ENCODE assay signal across 1 cellular context in the genomic region with DNA sequence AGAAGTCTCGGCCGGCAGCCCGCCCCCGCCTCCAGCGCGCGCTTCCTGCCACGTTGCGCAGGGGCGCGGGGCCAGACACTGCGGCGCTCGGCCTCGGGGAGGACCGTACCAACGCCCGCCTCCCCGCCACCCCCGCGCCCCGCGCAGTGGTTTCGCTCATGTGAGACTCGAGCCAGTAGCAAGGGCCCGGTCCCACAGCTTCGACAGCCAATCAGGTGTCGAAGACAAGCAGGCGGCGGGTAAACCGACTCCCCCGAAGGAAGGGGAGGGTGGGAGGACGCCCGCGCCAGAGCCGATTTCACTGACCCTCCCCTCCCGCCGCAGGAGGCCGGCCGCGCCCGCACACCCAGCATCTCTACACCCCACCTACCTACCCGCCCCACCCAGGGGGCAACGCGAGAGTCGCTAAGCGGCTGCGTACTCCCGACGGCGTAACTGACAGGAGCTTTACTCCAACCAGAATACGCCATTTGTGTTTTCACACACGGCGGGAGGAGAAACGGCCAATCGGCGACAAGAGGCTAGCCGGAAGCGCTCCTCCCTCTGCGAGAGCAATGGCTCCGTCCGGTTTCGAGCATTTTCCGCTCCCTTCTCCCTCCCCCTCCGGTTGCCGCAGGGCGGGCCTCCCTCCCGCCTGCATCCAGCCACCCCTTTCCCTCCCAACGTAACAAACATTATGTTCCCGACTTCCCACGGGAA.
TF ChIP-seq lines count a peak whose summit lies in the region.

No MANE protein-coding gene starts in this region.

TF ChIP-seq in HepG2, 621 proteins besides CTCF, POLR2A, EP300 and RAD21 (continued from another document):
- TF ChIP-seq, protein P1, sequence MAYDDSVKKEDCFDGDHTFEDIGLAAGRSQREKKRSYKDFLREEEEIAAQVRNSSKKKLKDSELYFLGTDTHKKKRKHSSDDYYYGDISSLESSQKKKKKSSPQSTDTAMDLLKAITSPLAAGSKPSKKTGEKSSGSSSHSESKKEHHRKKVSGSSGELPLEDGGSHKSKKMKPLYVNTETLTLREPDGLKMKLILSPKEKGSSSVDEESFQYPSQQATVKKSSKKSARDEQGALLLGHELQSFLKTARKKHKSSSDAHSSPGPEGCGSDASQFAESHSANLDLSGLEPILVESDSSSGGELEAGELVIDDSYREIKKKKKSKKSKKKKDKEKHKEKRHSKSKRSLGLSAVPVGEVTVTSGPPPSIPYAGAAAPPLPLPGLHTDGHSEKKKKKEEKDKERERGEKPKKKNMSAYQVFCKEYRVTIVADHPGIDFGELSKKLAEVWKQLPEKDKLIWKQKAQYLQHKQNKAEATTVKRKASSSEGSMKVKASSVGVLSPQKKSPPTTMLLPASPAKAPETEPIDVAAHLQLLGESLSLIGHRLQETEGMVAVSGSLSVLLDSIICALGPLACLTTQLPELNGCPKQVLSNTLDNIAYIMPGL (CRISPR knock-in tag; IDR thresholded peaks at IDR 0.05; ENCODE audit: borderline replicate concordance in 1 of 2, low read depth in 1 of 2) = peak in 1 of 2 experiments; percentile 66; a peak in 3 of 4 replicates
- peak; percentile 53 for TF ChIP-seq HNRNPK (IDR thresholded peaks at IDR 0.05; ENCODE audit: low read depth, low read length, poor library complexity, severe bottlenecking)
- TF ChIP-seq NFKB2 (CRISPR knock-in tag; IDR thresholded peaks at IDR 0.05; ENCODE audit: borderline replicate concordance) = 0 out of 2 replicates have a peak, but pooled peaks have one; percentile 41
- 0 out of 2 replicates have a peak, but pooled peaks have one; percentile 2 for TF ChIP-seq ZNF317 (CRISPR knock-in tag; IDR thresholded peaks at IDR 0.05)
- TF ChIP-seq ZNF546 (CRISPR knock-in tag; conservative IDR thresholded peaks at IDR 0.05) = no peak; the same call in 1 of the 2 replicates
- TF ChIP-seq MAF1 (CRISPR knock-in tag; IDR thresholded peaks at IDR 0.05; ENCODE audit: borderline replicate concordance) = no peak
- TF ChIP-seq MIER2 (CRISPR knock-in tag; IDR thresholded peaks at IDR 0.05) = no peak; the same call in 1 of the 2 replicates
- TF ChIP-seq SMAD3 (CRISPR knock-in tag; IDR thresholded peaks at IDR 0.05) = peak; percentile 70; the same call in 1 of the 2 replicates
